16 cellular contexts compared by ENCODE assay signal in the genomic region with DNA sequence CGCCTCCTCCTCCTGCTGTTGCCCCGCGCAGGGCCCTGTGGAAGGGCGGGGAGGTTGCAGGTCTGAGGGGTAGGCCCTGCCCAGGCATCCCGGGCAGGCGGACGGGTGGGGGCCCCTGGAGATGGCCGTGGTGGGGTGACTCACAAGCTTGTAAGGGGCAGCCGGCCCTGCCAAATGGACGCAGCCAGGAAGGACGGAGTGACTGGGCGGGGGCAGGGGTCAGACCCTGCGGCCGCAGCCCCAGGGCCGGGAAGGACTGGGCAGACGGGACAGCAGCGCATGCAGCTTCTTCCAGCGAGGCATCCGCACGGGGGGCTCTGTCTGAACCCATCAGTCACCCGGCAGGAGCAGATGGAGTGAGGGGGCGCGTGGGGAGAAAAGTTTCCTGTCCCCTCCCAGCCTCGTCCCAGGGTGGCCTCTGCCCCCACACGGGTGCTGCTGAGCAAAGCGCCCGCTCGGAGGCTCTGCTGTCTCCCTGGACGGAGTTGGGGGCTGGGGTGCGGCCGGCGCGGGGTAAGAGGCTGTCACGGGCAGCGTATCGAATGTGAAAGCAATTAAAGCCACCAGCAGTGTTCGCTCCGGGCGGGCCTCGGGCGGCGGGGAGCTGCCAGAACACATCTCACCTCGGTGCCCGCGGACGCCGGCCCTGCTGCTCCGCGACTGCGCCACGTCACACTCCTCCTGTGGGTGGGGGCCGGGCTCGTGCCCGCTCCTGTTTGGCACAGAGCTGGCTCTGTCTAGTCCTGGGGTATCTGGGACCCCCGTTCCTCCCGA. TPM values are rescaled to one million over a fixed set of nuclear protein-coding genes. Genes with fewer than 3 reads are reported as not detected.
DNase-seq lines count a peak whose midpoint lies in the region; TF ChIP-seq lines count a peak whose summit lies in the region.
"Had no signal": no experiment of that assay in that cellular context is flagged by ENCODE, and none has a peak within 500 bp of the region (broad histone marks: within the 10 kb centered on the region; RNA-seq: fewer than 3 reads in every experiment).

No MANE protein-coding gene starts in this region.

- peaks cover 0 to 21% of the 10 kb centered on the region in 2 donors for H3K36me3 ChIP-seq in adrenal gland (replicated peaks in 1 of 2)
- H3K36me3 ChIP-seq in effector memory CD4-positive, alpha-beta T cell (ENCODE audit: control insufficient read depth, insufficient read depth, low read length), result peaks cover 17% of the 10 kb centered on the region

- no peaks in the 10 kb centered on the region for H3K9me3 ChIP-seq in adrenal gland (replicated peaks in 1 of 3)
- no peaks in the 10 kb centered on the region for H3K9me3 ChIP-seq in effector memory CD4-positive, alpha-beta T cell (ENCODE audit: control insufficient read depth, low read length)

- no peak overlapping the region for H3K27ac ChIP-seq in adrenal gland
- H3K27ac ChIP-seq in effector memory CD4-positive, alpha-beta T cell (ENCODE audit: insufficient read depth, low read length, poor library complexity, severe bottlenecking), result no peak overlapping the region
- H3K27ac ChIP-seq: KMS-11, WERI-Rb-1 had no signal

- 47 to 77% (median 75%) methylated on average over 16 to 56 of the region's 56 CpGs for WGBS in adrenal gland, 4 donors

- DNase-seq in NCI-H82 (lab: John Stamatoyannopoulos, UW) (peak; percentile 23), NCI-H82 treated with DMSO at 0.1 percent for 48 hours (lab: John Stamatoyannopoulos, UW; ENCODE audit: unreplicated experiment) (no peak), adrenal gland (peak in 4 of 7 donors; percentile 58 to 75 (median 71)), glomerular visceral epithelial cell (ENCODE audit: extremely low spot score) (peak; percentile 42), ureter (ENCODE audit: low spot score) (peak; percentile 61), COR-L47 (lab: John Stamatoyannopoulos, UW) (no peak), AG08396 (ENCODE audit: low spot score) (no peak)
- no peak for DNase-seq in effector memory CD4-positive, alpha-beta T cell
- DNase-seq: activated T-cell treated with anti-CD3 and anti-CD28 coated beads, Interleukin-2, amount 50 U/mL, for 1 hour; foreskin melanocyte; HCEC 1CT; NCI-H2227 treated with DMSO at 0.1 percent for 48 hours; stimulated activated naive CD4-positive, alpha-beta T cell treated with Interleukin-2 at 50 U/mL for 16 hours had no signal

- no peak for TF ChIP-seq POLR2A in adrenal gland (IDR thresholded peaks at IDR 0.05)

- no peak overlapping the region for H3K4me3 ChIP-seq in adrenal gland
- H3K4me3 ChIP-seq in effector memory CD4-positive, alpha-beta T cell (ENCODE audit: insufficient read depth, low read depth, low read length, poor library complexity, severe bottlenecking), result no peak overlapping the region

- intact Hi-C loops in adrenal gland (cut with DNase I), result no loop called here

- no peak for TF ChIP-seq CTCF in adrenal gland (IDR thresholded peaks at IDR 0.05)

- peaks cover 13% of the 10 kb centered on the region for H3K27me3 ChIP-seq in adrenal gland
- H3K27me3 ChIP-seq in effector memory CD4-positive, alpha-beta T cell (replicated peaks; ENCODE audit: control insufficient read depth, insufficient read depth, low read length, poor library complexity, severe bottlenecking), result peaks cover 13% of the 10 kb centered on the region

- H3K4me1 ChIP-seq in adrenal gland (replicated peaks in 1 of 2), result peaks cover 0 to 6% of the 10 kb centered on the region in 2 donors
- no peaks in the 10 kb centered on the region for H3K4me1 ChIP-seq in effector memory CD4-positive, alpha-beta T cell (ENCODE audit: control insufficient read depth, insufficient read depth, low read length, poor library complexity, severe bottlenecking)

RNA-seq across cellular contexts. Expression of a gene that starts 5.4 kb away (rescaled TPM):
- not detected for total RNA-seq in adrenal gland
- not detected for polyA plus RNA-seq in adrenal gland
- not detected for total RNA-seq in ureter
- total RNA-seq: kidney epithelial cell had no signal

RNA-seq across cellular contexts. Expression of a gene that starts 12.0 kb away (rescaled TPM):
- total RNA-seq in adrenal gland, result 10 to 100 TPM in 5 of 8 donors, 1 to 10 TPM in 3; 1.6 to 22.3 (median 13.5) TPM
- polyA plus RNA-seq in adrenal gland, result 1 to 10 TPM in 2 of 3 donors, under 1 TPM in 1; 0.57 to 7.2 (median 3.3) TPM
- 0.36 TPM for total RNA-seq in ureter

RNA-seq across cellular contexts. Expression of a gene that starts 14.9 kb away (rescaled TPM):
- total RNA-seq in adrenal gland, result 100 to 1,000 TPM in 1 of 8 donors, 10 to 100 TPM in 7; 37.4 to 107 (median 81.0) TPM
- polyA plus RNA-seq in adrenal gland, result 100 to 1,000 TPM in 2 of 3 donors, 10 to 100 TPM in 1; 12.7 to 317 (median 111) TPM
- 65.7 TPM for total RNA-seq in ureter

RNA-seq across cellular contexts. Expression of a gene that starts 27.3 kb away (rescaled TPM):
- total RNA-seq in adrenal gland (10 to 100 TPM; 26.3 to 45.8 (median 43.0) TPM), ureter (60.1 TPM)
- polyA plus RNA-seq in adrenal gland, result 10 to 100 TPM in 2 of 3 donors, 1 to 10 TPM in 1; 2.3 to 91.8 (median 56.8) TPM

RNA-seq across cellular contexts. Expression of a gene that starts 35.0 kb away (rescaled TPM):
- 10 to 100 TPM in 7 of 8 donors, 1 to 10 TPM in 1; 6.0 to 20.9 (median 15.8) TPM for total RNA-seq in adrenal gland
- polyA plus RNA-seq in adrenal gland, result 10 to 100 TPM in 2 of 3 donors, 1 to 10 TPM in 1; 2.3 to 36.2 (median 19.1) TPM
- total RNA-seq in ureter, result 39.2 TPM

Comparison
In these comparisons a context has a peak if more than half of its experiments do, and no peak if none do; other contexts are left out.
1. DNase-seq: peak in NCI-H82 (single experiment), adrenal gland (4 of 7), glomerular visceral epithelial cell (single experiment) and ureter (single experiment); none in NCI-H82 treated with DMSO at 0.1 percent for 48 hours (single experiment), COR-L47 (single experiment), AG08396 (single experiment) and effector memory CD4-positive, alpha-beta T cell (0 of 3).